In genomic region chr6:148868901-148869300, GRCh38 we compare ENCODE assay signal across 1 cellular context.
TF ChIP-seq lines count a peak whose summit lies in the region.

No MANE protein-coding gene starts in this region.

TF ChIP-seq in GM23338, 12 proteins besides CTCF, POLR2A, EP300 and RAD21 (continued from another document):
- TF ChIP-seq, protein P1, sequence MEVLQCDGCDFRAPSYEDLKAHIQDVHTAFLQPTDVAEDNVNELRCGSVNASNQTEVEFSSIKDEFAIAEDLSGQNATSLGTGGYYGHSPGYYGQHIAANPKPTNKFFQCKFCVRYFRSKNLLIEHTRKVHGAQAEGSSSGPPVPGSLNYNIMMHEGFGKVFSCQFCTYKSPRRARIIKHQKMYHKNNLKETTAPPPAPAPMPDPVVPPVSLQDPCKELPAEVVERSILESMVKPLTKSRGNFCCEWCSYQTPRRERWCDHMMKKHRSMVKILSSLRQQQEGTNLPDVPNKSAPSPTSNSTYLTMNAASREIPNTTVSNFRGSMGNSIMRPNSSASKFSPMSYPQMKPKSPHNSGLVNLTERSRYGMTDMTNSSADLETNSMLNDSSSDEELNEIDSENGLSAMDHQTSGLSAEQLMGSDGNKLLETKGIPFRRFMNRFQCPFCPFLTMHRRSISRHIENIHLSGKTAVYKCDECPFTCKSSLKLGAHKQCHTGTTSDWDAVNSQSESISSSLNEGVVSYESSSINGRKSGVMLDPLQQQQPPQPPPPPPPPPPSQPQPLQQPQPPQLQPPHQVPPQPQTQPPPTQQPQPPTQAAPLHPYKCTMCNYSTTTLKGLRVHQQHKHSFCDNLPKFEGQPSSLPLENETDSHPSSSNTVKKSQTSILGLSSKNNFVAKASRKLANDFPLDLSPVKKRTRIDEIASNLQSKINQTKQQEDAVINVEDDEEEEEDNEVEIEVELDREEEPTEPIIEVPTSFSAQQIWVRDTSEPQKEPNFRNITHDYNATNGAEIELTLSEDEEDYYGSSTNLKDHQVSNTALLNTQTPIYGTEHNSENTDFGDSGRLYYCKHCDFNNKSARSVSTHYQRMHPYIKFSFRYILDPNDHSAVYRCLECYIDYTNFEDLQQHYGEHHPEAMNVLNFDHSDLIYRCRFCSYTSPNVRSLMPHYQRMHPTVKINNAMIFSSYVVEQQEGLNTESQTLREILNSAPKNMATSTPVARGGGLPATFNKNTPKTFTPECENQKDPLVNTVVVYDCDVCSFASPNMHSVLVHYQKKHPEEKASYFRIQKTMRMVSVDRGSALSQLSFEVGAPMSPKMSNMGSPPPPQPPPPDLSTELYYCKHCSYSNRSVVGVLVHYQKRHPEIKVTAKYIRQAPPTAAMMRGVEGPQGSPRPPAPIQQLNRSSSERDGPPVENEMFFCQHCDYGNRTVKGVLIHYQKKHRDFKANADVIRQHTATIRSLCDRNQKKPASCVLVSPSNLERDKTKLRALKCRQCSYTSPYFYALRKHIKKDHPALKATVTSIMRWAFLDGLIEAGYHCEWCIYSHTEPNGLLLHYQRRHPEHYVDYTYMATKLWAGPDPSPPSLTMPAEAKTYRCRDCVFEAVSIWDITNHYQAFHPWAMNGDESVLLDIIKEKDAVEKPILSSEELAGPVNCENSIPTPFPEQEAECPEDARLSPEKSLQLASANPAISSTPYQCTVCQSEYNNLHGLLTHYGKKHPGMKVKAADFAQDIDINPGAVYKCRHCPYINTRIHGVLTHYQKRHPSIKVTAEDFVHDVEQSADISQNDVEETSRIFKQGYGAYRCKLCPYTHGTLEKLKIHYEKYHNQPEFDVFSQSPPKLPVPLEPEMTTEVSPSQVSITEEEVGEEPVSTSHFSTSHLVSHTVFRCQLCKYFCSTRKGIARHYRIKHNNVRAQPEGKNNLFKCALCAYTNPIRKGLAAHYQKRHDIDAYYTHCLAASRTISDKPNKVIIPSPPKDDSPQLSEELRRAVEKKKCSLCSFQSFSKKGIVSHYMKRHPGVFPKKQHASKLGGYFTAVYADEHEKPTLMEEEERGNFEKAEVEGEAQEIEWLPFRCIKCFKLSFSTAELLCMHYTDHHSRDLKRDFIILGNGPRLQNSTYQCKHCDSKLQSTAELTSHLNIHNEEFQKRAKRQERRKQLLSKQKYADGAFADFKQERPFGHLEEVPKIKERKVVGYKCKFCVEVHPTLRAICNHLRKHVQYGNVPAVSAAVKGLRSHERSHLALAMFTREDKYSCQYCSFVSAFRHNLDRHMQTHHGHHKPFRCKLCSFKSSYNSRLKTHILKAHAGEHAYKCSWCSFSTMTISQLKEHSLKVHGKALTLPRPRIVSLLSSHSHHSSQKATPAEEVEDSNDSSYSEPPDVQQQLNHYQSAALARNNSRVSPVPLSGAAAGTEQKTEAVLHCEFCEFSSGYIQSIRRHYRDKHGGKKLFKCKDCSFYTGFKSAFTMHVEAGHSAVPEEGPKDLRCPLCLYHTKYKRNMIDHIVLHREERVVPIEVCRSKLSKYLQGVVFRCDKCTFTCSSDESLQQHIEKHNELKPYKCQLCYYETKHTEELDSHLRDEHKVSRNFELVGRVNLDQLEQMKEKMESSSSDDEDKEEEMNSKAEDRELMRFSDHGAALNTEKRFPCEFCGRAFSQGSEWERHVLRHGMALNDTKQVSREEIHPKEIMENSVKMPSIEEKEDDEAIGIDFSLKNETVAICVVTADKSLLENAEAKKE (CRISPR knock-in tag; IDR thresholded peaks at IDR 0.05), result no peak
- no peak for TF ChIP-seq STAT1 (IDR thresholded peaks at IDR 0.05; ENCODE audit: unreplicated experiment)
- TF ChIP-seq ZNF114 (CRISPR knock-in tag; IDR thresholded peaks at IDR 0.05), result no peak
- no peak for TF ChIP-seq NANOG (IDR thresholded peaks at IDR 0.05; ENCODE audit: borderline replicate concordance)
